In the genomic region with DNA sequence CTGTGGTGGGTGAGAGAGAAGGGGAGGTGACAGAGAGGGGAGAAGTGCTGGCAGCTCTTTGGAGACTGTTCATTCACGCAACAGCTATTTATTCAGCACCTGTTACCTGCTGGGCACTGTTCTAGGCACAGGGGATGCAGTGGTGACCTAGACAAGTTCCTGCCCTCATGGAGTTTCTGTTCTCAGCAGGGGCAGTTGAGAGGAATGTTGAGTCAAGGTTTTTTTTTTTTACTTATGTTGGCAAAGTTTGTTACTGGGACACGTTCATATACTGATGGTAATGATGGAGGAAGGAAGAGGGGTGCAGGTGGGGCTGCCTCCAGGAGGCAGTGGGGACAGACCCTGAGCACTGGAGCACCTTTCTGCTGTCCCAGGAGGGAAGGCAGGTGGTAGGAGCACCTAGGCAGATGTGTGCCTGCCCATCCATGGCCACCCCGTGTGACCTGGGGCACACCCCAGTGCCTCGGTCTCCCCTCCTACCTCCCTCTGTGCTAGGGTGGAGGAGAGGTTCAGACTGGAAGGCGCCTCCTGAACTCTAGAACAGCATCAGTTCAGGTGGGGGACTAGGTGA, we compare ENCODE assay signal across 11 cellular contexts. TPM values are rescaled to one million over a fixed set of nuclear protein-coding genes. Genes with fewer than 3 reads are reported as not detected.
DNase-seq lines count a peak whose midpoint lies in the region; ATAC-seq lines count a peak whose summit lies in the region.
"Had no signal": no experiment of that assay in that cellular context is flagged by ENCODE, and none has a peak within 500 bp of the region (broad histone marks: within the 10 kb centered on the region; RNA-seq: fewer than 3 reads in every experiment).

No MANE protein-coding gene starts in this region.

- 73 to 76% methylated on average over 5 of the region's 5 CpGs for WGBS in esophagus, 2 donors

- peaks cover 26% of the 10 kb centered on the region for H3K4me1 ChIP-seq in SJSA1 (replicated peaks)
- peaks cover 17 to 25% of the 10 kb centered on the region in 2 donors for H3K4me1 ChIP-seq in esophagus (ENCODE audit: control insufficient read depth in 2 of 2, insufficient read depth in 2 of 2, low read length in 1 of 2)

- CTCF ChIA-PET in activated CD4-positive, alpha-beta T cell treated with anti-CD3 and anti-CD28 coated beads for 36 hours (lab: Charles Lee) = no interaction called here

- H3K4me3 Mint-ChIP-seq in activated CD4-positive, alpha-beta T cell treated with anti-CD3 and anti-CD28 coated beads for 36 hours = no peak overlapping the region
- peak overlapping the region; percentile 67 for H3K4me3 Mint-ChIP-seq in stimulated activated effector memory CD8-positive, alpha-beta T cell treated with anti-CD3 and anti-CD28 coated beads, Interleukin-12 subunit alpha, Interleukin-12 subunit beta, amount 100 ng/mL, for 72 hours

- H3K4me1 Mint-ChIP-seq in activated CD4-positive, alpha-beta T cell treated with anti-CD3 and anti-CD28 coated beads for 36 hours = peaks cover 31% of the 10 kb centered on the region
- peaks cover 43% of the 10 kb centered on the region for H3K4me1 Mint-ChIP-seq in stimulated activated effector memory CD8-positive, alpha-beta T cell treated with anti-CD3 and anti-CD28 coated beads, Interleukin-12 subunit alpha, Interleukin-12 subunit beta, amount 100 ng/mL, for 72 hours

- ATAC-seq in activated CD4-positive, alpha-beta T cell treated with anti-CD3 and anti-CD28 coated beads for 36 hours = no peak
- ATAC-seq in stimulated activated effector memory CD8-positive, alpha-beta T cell treated with anti-CD3 and anti-CD28 coated beads, Interleukin-12 subunit alpha, Interleukin-12 subunit beta, amount 100 ng/mL, for 72 hours = no peak

- no peak for DNase-seq in activated CD4-positive, alpha-beta T cell treated with anti-CD3 and anti-CD28 coated beads for 36 hours
- DNase-seq in activated CD4-positive, alpha-beta T cell treated with anti-CD3 and anti-CD28 coated beads, Interleukin-2, amount 50 U/mL, for 4 hours = no peak
- DNase-seq in SJSA1 (ENCODE audit: low read depth in 1 of 2, low spot score in 2 of 2) (no peak), superior temporal gyrus (ENCODE audit: extremely low spot score) (no peak), SIG-M5 treated with dmso at 0.1 percent for 504 hours (lab: John Stamatoyannopoulos, UW; ENCODE audit: unreplicated experiment) (no peak)
- DNase-seq in stimulated activated effector memory CD8-positive, alpha-beta T cell treated with anti-CD3 and anti-CD28 coated beads, Interleukin-12 subunit alpha, Interleukin-12 subunit beta, amount 100 ng/mL, for 72 hours (ENCODE audit: low spot score in 2 of 2) = peak in 1 of 2 donors; percentile 7
- DNase-seq in activated CD4-positive, CD25-positive, alpha-beta regulatory T cell treated with anti-CD3 and anti-CD28 coated beads, Interleukin-2, amount 50 U/mL, for 72 hours = no peak
- DNase-seq: GDM1, NCI-H82 had no signal

- no peaks in the 10 kb centered on the region for H3K9me3 Mint-ChIP-seq in activated CD4-positive, alpha-beta T cell treated with anti-CD3 and anti-CD28 coated beads for 36 hours (ENCODE audit: low read depth)
- peaks cover 8% of the 10 kb centered on the region for H3K9me3 Mint-ChIP-seq in stimulated activated effector memory CD8-positive, alpha-beta T cell treated with anti-CD3 and anti-CD28 coated beads, Interleukin-12 subunit alpha, Interleukin-12 subunit beta, amount 100 ng/mL, for 72 hours

- H3K27ac ChIP-seq in SJSA1 (peak overlapping the region; percentile 65), esophagus (ENCODE audit: low read depth in 2 of 2, low read length in 1 of 2) (peak overlapping the region; percentile 71 to 94)

- peaks cover 2% of the 10 kb centered on the region for H3K36me3 Mint-ChIP-seq in activated CD4-positive, alpha-beta T cell treated with anti-CD3 and anti-CD28 coated beads for 36 hours (ENCODE audit: low read depth)
- H3K36me3 Mint-ChIP-seq in stimulated activated effector memory CD8-positive, alpha-beta T cell treated with anti-CD3 and anti-CD28 coated beads, Interleukin-12 subunit alpha, Interleukin-12 subunit beta, amount 100 ng/mL, for 72 hours = peaks cover 17% of the 10 kb centered on the region

- no peak overlapping the region for H3K4me3 ChIP-seq in SJSA1
- no peak overlapping the region for H3K4me3 ChIP-seq in esophagus (ENCODE audit: low read depth in 1 of 2, low read length in 2 of 2)
- H3K4me3 ChIP-seq: lung had no signal

- H3K27me3 ChIP-seq in SJSA1 (replicated peaks) (no peaks in the 10 kb centered on the region), esophagus (ENCODE audit: control insufficient read depth in 1 of 2, insufficient read depth in 2 of 2, low read length in 2 of 2) (no peaks in the 10 kb centered on the region)

- no peaks in the 10 kb centered on the region for H3K9me3 ChIP-seq in SJSA1 (replicated peaks)
- H3K9me3 ChIP-seq in esophagus (ENCODE audit: control insufficient read depth in 2 of 2, insufficient read depth in 1 of 2, low read depth in 1 of 2, low read length in 1 of 2) = no peaks in the 10 kb centered on the region

- H3K27ac Mint-ChIP-seq in activated CD4-positive, alpha-beta T cell treated with anti-CD3 and anti-CD28 coated beads for 36 hours = peak overlapping the region; percentile 70
- peak overlapping the region; percentile 95 for H3K27ac Mint-ChIP-seq in stimulated activated effector memory CD8-positive, alpha-beta T cell treated with anti-CD3 and anti-CD28 coated beads, Interleukin-12 subunit alpha, Interleukin-12 subunit beta, amount 100 ng/mL, for 72 hours

- POLR2A ChIA-PET in activated CD4-positive, alpha-beta T cell treated with anti-CD3 and anti-CD28 coated beads for 36 hours (lab: Charles Lee) = interaction anchor here (0.7 kb wide), 1 partner anchor 39 kb away, joined by 4 read pairs; no protein-coding TSS in a partner anchor

- peaks cover 58% of the 10 kb centered on the region for H3K36me3 ChIP-seq in SJSA1
- peaks cover 6 to 25% of the 10 kb centered on the region in 2 donors for H3K36me3 ChIP-seq in esophagus (ENCODE audit: control insufficient read depth in 2 of 2, insufficient read depth in 2 of 2, low read length in 1 of 2)

- intact Hi-C loops in activated CD4-positive, alpha-beta T cell treated with anti-CD3 and anti-CD28 coated beads for 36 hours (cut with DNase I, micrococcal nuclease) = loop anchor here in 1 of 2 experiments (2.0 to 5.0 kb wide), 2 partner anchors 20 to 39 kb away; no protein-coding TSS in a partner anchor

- H3K27me3 Mint-ChIP-seq in activated CD4-positive, alpha-beta T cell treated with anti-CD3 and anti-CD28 coated beads for 36 hours = no peaks in the 10 kb centered on the region

RNA-seq across cellular contexts. Expression of a gene that starts 49.4 kb away (rescaled TPM):
- total RNA-seq in activated CD4-positive, alpha-beta T cell treated with anti-CD3 and anti-CD28 coated beads for 36 hours = 10 to 100 TPM; 25.5 to 29.4 TPM
- 10.0 and 18.8 TPM in 2 replicates for total RNA-seq in SJSA1 (2014; rRNA removed; shearing (Covaris generic))
- 1 to 10 TPM; 3.5 to 5.7 TPM for polyA plus RNA-seq in esophagus
